29 cellular contexts compared by ENCODE assay signal in genomic region chr2:236646871-236647270, GRCh38.
A peak's percentile ranks its signal among the peaks of the same experiment; 100 is the strongest.
DNase-seq lines count a peak whose midpoint lies in the region; TF ChIP-seq lines count a peak whose summit lies in the region.
"Had no signal": no experiment of that assay in that cellular context is flagged by ENCODE, and none has a peak within 500 bp of the region (broad histone marks: within the 10 kb centered on the region; RNA-seq: fewer than 3 reads in every experiment).

No MANE protein-coding gene starts in this region.

- no peaks in the 10 kb centered on the region for H3K36me3 ChIP-seq in endodermal cell (ENCODE audit: control insufficient read depth, insufficient read depth, low read length)
- no peaks in the 10 kb centered on the region for H3K36me3 ChIP-seq in tibial artery
- H3K36me3 ChIP-seq: BE2C, HAP-1, SJCRH30 had no signal

- H3K4me3 ChIP-seq in endodermal cell (ENCODE audit: low read length) = no peak overlapping the region
- no peak overlapping the region for H3K4me3 ChIP-seq in tibial artery
- H3K4me3 ChIP-seq: GM12878, GM23338, HAP-1, SJCRH30 had no signal

- H3K9ac ChIP-seq in endodermal cell (ENCODE audit: extremely low read depth, low read length, poor library complexity, severe bottlenecking) = no peak overlapping the region
- H3K9ac ChIP-seq: KMS-11 had no signal

- CTCF ChIA-PET in activated CD4-positive, alpha-beta memory T cell treated with anti-CD3 and anti-CD28 coated beads, Interleukin-2, amount 10 ng/mL, durations not matched to agents 7 days and 5 days (lab: Charles Lee) = no interaction called here
- CTCF ChIA-PET in activated CD4-positive, alpha-beta memory T cell treated with anti-CD3 and anti-CD28 coated beads for 36 hours (lab: Charles Lee) = no interaction called here

- TF ChIP-seq CTCF in endodermal cell (conservative IDR thresholded peaks at IDR 0.05) (no peak), osteocyte (IDR thresholded peaks at IDR 0.05) (no peak), tibial artery (IDR thresholded peaks at IDR 0.05) (no peak)

- H3K4me1 Mint-ChIP-seq in activated CD4-positive, alpha-beta memory T cell treated with anti-CD3 and anti-CD28 coated beads, Interleukin-2, amount 10 ng/mL, durations not matched to agents 7 days and 5 days = no peaks in the 10 kb centered on the region
- no peaks in the 10 kb centered on the region for H3K4me1 Mint-ChIP-seq in activated CD4-positive, alpha-beta memory T cell treated with anti-CD3 and anti-CD28 coated beads for 36 hours (ENCODE audit: low read depth)
- H3K4me1 Mint-ChIP-seq in endodermal cell (peaks cover 4% of the 10 kb centered on the region), osteocyte (ENCODE audit: unreplicated experiment) (peaks cover 29% of the 10 kb centered on the region), immature natural killer cell (peaks cover 0 to 14% of the 10 kb centered on the region in 2 donors)
- H3K4me1 Mint-ChIP-seq: CD14-positive monocyte; CD8-positive, alpha-beta memory T cell; IgD-negative memory B cell had no signal

- no peaks in the 10 kb centered on the region for H3K9me3 Mint-ChIP-seq in activated CD4-positive, alpha-beta memory T cell treated with anti-CD3 and anti-CD28 coated beads, Interleukin-2, amount 10 ng/mL, durations not matched to agents 7 days and 5 days
- peaks cover 5% of the 10 kb centered on the region for H3K9me3 Mint-ChIP-seq in activated CD4-positive, alpha-beta memory T cell treated with anti-CD3 and anti-CD28 coated beads for 36 hours
- H3K9me3 Mint-ChIP-seq in endodermal cell (peaks cover 8% of the 10 kb centered on the region), osteocyte (ENCODE audit: unreplicated experiment) (peaks cover 7% of the 10 kb centered on the region), immature natural killer cell (peaks cover 0 to 4% (median 0%) of the 10 kb centered on the region in 6 donors)

- peak; percentile 1 for DNase-seq in activated CD4-positive, alpha-beta memory T cell treated with anti-CD3 and anti-CD28 coated beads, Interleukin-2, amount 10 ng/mL, durations not matched to agents 7 days and 5 days
- no peak for DNase-seq in activated CD4-positive, alpha-beta memory T cell treated with anti-CD3 and anti-CD28 coated beads for 36 hours
- peak; percentile 31 for DNase-seq in endodermal cell
- peak; percentile 57 for DNase-seq in osteocyte (ENCODE audit: extremely low spot score, unreplicated experiment)
- peak; percentile 9 to 53 for DNase-seq in tibial artery
- no peak for DNase-seq in hippocampal formation (lab: John Stamatoyannopoulos, UW)
- no peak for DNase-seq in RKO (ENCODE audit: low spot score)
- no peak for DNase-seq in immature natural killer cell
- DNase-seq: BE2C; CD8-positive, alpha-beta memory T cell; DMS 273 treated with DMSO at 0.1 percent for 48 hours; DMS79; EL; GDM1; NCI-H1048; NCI-H1417; NCI-H1694; NCI-H2081 treated with DMSO at 0.1 percent for 48 hours; NCI-H2171 treated with DMSO at 0.1 percent for 48 hours; NCI-H524; NCI-H748 treated with DMSO at 0.1 percent for 48 hours; SJCRH30 had no signal

- no peak overlapping the region for H3K27ac Mint-ChIP-seq in activated CD4-positive, alpha-beta memory T cell treated with anti-CD3 and anti-CD28 coated beads, Interleukin-2, amount 10 ng/mL, durations not matched to agents 7 days and 5 days
- no peak overlapping the region for H3K27ac Mint-ChIP-seq in activated CD4-positive, alpha-beta memory T cell treated with anti-CD3 and anti-CD28 coated beads for 36 hours
- no peak overlapping the region for H3K27ac Mint-ChIP-seq in endodermal cell
- H3K27ac Mint-ChIP-seq in osteocyte (ENCODE audit: unreplicated experiment) = no peak overlapping the region
- peak overlapping the region in 1 of 6 donors; percentile 11 for H3K27ac Mint-ChIP-seq in immature natural killer cell
- H3K27ac Mint-ChIP-seq: CD14-positive monocyte; CD8-positive, alpha-beta memory T cell; GM23338; IgD-negative memory B cell had no signal

- POLR2A ChIA-PET in activated CD4-positive, alpha-beta memory T cell treated with anti-CD3 and anti-CD28 coated beads, Interleukin-2, amount 10 ng/mL, durations not matched to agents 7 days and 5 days (lab: Charles Lee) = no interaction called here
- POLR2A ChIA-PET in activated CD4-positive, alpha-beta memory T cell treated with anti-CD3 and anti-CD28 coated beads for 36 hours (lab: Charles Lee) = no interaction called here

- intact Hi-C loops in activated CD4-positive, alpha-beta memory T cell treated with anti-CD3 and anti-CD28 coated beads for 36 hours (cut with micrococcal nuclease) = no loop called here
- intact Hi-C loops in tibial artery (cut with DNase I; ENCODE audit: low total_unique reads) = no loop called here

- WGBS in endodermal cell (ENCODE audit: insufficient coverage in 1 of 2, insufficient read length in 1 of 2), 2 experiments = 93% methylated on average over 4 of the region's 4 CpGs; no CpG with 5 or more reads in 1 of the 2 experiments

- no peaks in the 10 kb centered on the region for H3K36me3 Mint-ChIP-seq in activated CD4-positive, alpha-beta memory T cell treated with anti-CD3 and anti-CD28 coated beads, Interleukin-2, amount 10 ng/mL, durations not matched to agents 7 days and 5 days (ENCODE audit: low read depth)
- no peaks in the 10 kb centered on the region for H3K36me3 Mint-ChIP-seq in activated CD4-positive, alpha-beta memory T cell treated with anti-CD3 and anti-CD28 coated beads for 36 hours
- no peaks in the 10 kb centered on the region for H3K36me3 Mint-ChIP-seq in endodermal cell (ENCODE audit: low read depth)
- no peaks in the 10 kb centered on the region for H3K36me3 Mint-ChIP-seq in osteocyte (ENCODE audit: unreplicated experiment)
- H3K36me3 Mint-ChIP-seq in immature natural killer cell = no peaks in the 10 kb centered on the region
- H3K36me3 Mint-ChIP-seq: CD14-positive monocyte; CD8-positive, alpha-beta memory T cell; IgD-negative memory B cell had no signal

- H3K4me3 Mint-ChIP-seq in activated CD4-positive, alpha-beta memory T cell treated with anti-CD3 and anti-CD28 coated beads, Interleukin-2, amount 10 ng/mL, durations not matched to agents 7 days and 5 days = no peak overlapping the region
- no peak overlapping the region for H3K4me3 Mint-ChIP-seq in activated CD4-positive, alpha-beta memory T cell treated with anti-CD3 and anti-CD28 coated beads for 36 hours
- no peak overlapping the region for H3K4me3 Mint-ChIP-seq in endodermal cell
- no peak overlapping the region for H3K4me3 Mint-ChIP-seq in osteocyte (ENCODE audit: unreplicated experiment)
- no peak overlapping the region for H3K4me3 Mint-ChIP-seq in immature natural killer cell
- H3K4me3 Mint-ChIP-seq: CD14-positive monocyte; CD8-positive, alpha-beta memory T cell; GM23338; IgD-negative memory B cell had no signal

- H3K27ac ChIP-seq in endodermal cell (ENCODE audit: low read depth, low read length) (no peak overlapping the region), tibial artery (peak overlapping the region; percentile 80 to 84)
- H3K27ac ChIP-seq: 22Rv1, KMS-11, SJCRH30 had no signal

- peaks cover 19% of the 10 kb centered on the region for H3K9me3 ChIP-seq in endodermal cell (ENCODE audit: control insufficient read depth, low read length)
- no peaks in the 10 kb centered on the region for H3K9me3 ChIP-seq in tibial artery
- H3K9me3 ChIP-seq: BE2C, HAP-1 had no signal

- H3K27me3 ChIP-seq in endodermal cell (ENCODE audit: control insufficient read depth, insufficient read depth, low read length, poor library complexity, severe bottlenecking) = no peaks in the 10 kb centered on the region
- H3K27me3 ChIP-seq in tibial artery = no peaks in the 10 kb centered on the region
- H3K27me3 ChIP-seq: SJCRH30 had no signal

- H3K4me1 ChIP-seq in endodermal cell (ENCODE audit: control insufficient read depth, insufficient read depth, low read length) = no peaks in the 10 kb centered on the region
- peaks cover 0 to 36% (median 19%) of the 10 kb centered on the region in 4 donors for H3K4me1 ChIP-seq in tibial artery
- H3K4me1 ChIP-seq: BE2C, HAP-1, SJCRH30 had no signal

- peaks cover 27% of the 10 kb centered on the region for H3K27me3 Mint-ChIP-seq in activated CD4-positive, alpha-beta memory T cell treated with anti-CD3 and anti-CD28 coated beads, Interleukin-2, amount 10 ng/mL, durations not matched to agents 7 days and 5 days
- H3K27me3 Mint-ChIP-seq in activated CD4-positive, alpha-beta memory T cell treated with anti-CD3 and anti-CD28 coated beads for 36 hours = peaks cover 16% of the 10 kb centered on the region
- peaks cover 13% of the 10 kb centered on the region for H3K27me3 Mint-ChIP-seq in endodermal cell (ENCODE audit: insufficient read depth)
- no peaks in the 10 kb centered on the region for H3K27me3 Mint-ChIP-seq in osteocyte (ENCODE audit: unreplicated experiment)
- peaks cover 0 to 15% (median 4%) of the 10 kb centered on the region in 3 donors for H3K27me3 Mint-ChIP-seq in immature natural killer cell (ENCODE audit: low read depth in 3 of 3)

Comparison
In these comparisons a context has a peak if more than half of its experiments do, and no peak if none do; other contexts are left out.
1. DNase-seq: peak in activated CD4-positive, alpha-beta memory T cell treated with anti-CD3 and anti-CD28 coated beads, Interleukin-2, amount 10 ng/mL, durations not matched to agents 7 days and 5 days (single experiment), endodermal cell (single experiment), osteocyte (single experiment) and tibial artery (2 of 2); none in activated CD4-positive, alpha-beta memory T cell treated with anti-CD3 and anti-CD28 coated beads for 36 hours (single experiment), hippocampal formation (0 of 2), RKO (single experiment) and immature natural killer cell (0 of 3).